Comparison of ENCODE assay signal across 12 cellular contexts in the genomic region with DNA sequence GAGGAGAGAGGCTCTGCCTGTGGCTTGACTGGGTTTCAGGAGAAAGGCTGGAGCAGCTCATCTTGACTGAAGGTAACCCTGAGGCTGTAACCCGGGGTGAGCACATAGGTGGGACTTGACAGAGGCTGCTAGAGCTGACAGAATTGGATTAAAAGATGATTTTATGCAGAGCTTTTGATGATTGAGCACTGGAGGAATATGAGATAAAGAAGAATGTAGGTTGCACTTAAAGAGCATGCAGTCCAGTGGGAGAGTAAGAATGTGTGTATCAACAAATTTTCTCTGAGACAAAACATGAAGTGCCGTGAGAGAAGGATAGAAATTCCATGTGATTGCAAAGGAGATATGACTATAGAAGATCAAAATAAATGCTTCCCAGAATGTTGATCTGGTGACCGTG. TPM values are rescaled to one million over a fixed set of nuclear protein-coding genes. Genes with fewer than 3 reads are reported as not detected.
DNase-seq lines count a peak whose midpoint lies in the region; ATAC-seq and TF ChIP-seq lines count a peak whose summit lies in the region.
"Had no signal": no experiment of that assay in that cellular context is flagged by ENCODE, and none has a peak within 500 bp of the region (broad histone marks: within the 10 kb centered on the region; RNA-seq: fewer than 3 reads in every experiment).

No MANE protein-coding gene starts in this region.

- peaks cover 95% of the 10 kb centered on the region for H3K79me2 ChIP-seq in fibroblast of lung (ENCODE audit: control insufficient read depth, insufficient read depth, low read length)

- ATAC-seq in gastrocnemius medialis = peak in 1 of 2 donors; percentile 51
- ATAC-seq: CD8-positive, alpha-beta T cell had no signal

- peak overlapping the region; percentile 54 for H3K27ac Mint-ChIP-seq in Calu3 (ENCODE audit: unreplicated experiment)
- H3K27ac Mint-ChIP-seq: activated naive CD4-positive, alpha-beta T cell treated with anti-CD3 and anti-CD28 coated beads, Interleukin-2, amount 10 ng/mL, durations not matched to agents 7 days and 5 days; CD8-positive, alpha-beta T cell had no signal

- no TSS peak for BruUV-seq in Calu3 (replicated peaks; lab: Mats Ljungman, UMichigan)

- intact Hi-C loops in Calu3 (cut with micrococcal nuclease; ENCODE audit: unreplicated experiment) (loop anchor here (10.0 kb wide), 1 partner anchor 196 kb away; no protein-coding TSS in a partner anchor), gastrocnemius medialis (cut with DNase I; ENCODE audit: low total_unique reads) (no loop called here)

- H3K9me3 Mint-ChIP-seq in Calu3 (ENCODE audit: low read depth, unreplicated experiment) = no peaks in the 10 kb centered on the region
- H3K9me3 Mint-ChIP-seq: activated naive CD4-positive, alpha-beta T cell treated with anti-CD3 and anti-CD28 coated beads, Interleukin-2, amount 10 ng/mL, durations not matched to agents 7 days and 5 days; CD8-positive, alpha-beta T cell had no signal

- H3K4me1 Mint-ChIP-seq in Calu3 (ENCODE audit: low read depth, unreplicated experiment) = peaks cover 90% of the 10 kb centered on the region
- H3K4me1 Mint-ChIP-seq: activated naive CD4-positive, alpha-beta T cell treated with anti-CD3 and anti-CD28 coated beads, Interleukin-2, amount 10 ng/mL, durations not matched to agents 7 days and 5 days had no signal

- peaks cover 73% of the 10 kb centered on the region for H3K36me3 Mint-ChIP-seq in Calu3 (ENCODE audit: insufficient read depth, unreplicated experiment)
- H3K36me3 Mint-ChIP-seq: activated naive CD4-positive, alpha-beta T cell treated with anti-CD3 and anti-CD28 coated beads, Interleukin-2, amount 10 ng/mL, durations not matched to agents 7 days and 5 days; CD8-positive, alpha-beta T cell had no signal

- TF ChIP-seq POLR2A in gastrocnemius medialis (IDR thresholded peaks at IDR 0.05) = no peak

- H3K9me3 ChIP-seq in SJCRH30 (replicated peaks) = no peaks in the 10 kb centered on the region
- no peaks in the 10 kb centered on the region for H3K9me3 ChIP-seq in fibroblast of lung (ENCODE audit: control insufficient read depth, insufficient read depth, low read depth, low read length)
- H3K9me3 ChIP-seq in gastrocnemius medialis = no peaks in the 10 kb centered on the region
- H3K9me3 ChIP-seq: neutrophil had no signal

- peaks cover 3% of the 10 kb centered on the region for H4K20me1 ChIP-seq in fibroblast of lung (ENCODE audit: control insufficient read depth, extremely low read depth, insufficient read depth, low read length)

- H3K4me3 Mint-ChIP-seq in Calu3 (ENCODE audit: low read depth, unreplicated experiment) = no peak overlapping the region
- H3K4me3 Mint-ChIP-seq: activated naive CD4-positive, alpha-beta T cell treated with anti-CD3 and anti-CD28 coated beads, Interleukin-2, amount 10 ng/mL, durations not matched to agents 7 days and 5 days; CD8-positive, alpha-beta T cell had no signal

- TF ChIP-seq CTCF in Calu3 (IDR thresholded peaks at IDR 0.05; ENCODE audit: unreplicated experiment) (no peak), fibroblast of lung (conservative IDR thresholded peaks at IDR 0.05 in 1 of 2, IDR thresholded peaks at IDR 0.05 in 1 of 2; ENCODE audit: low read depth in 1 of 2, low read length in 2 of 2) (no peak), gastrocnemius medialis (IDR thresholded peaks at IDR 0.05 in 4 of 5, conservative IDR thresholded peaks at IDR 0.05 in 1 of 5) (no peak)

- peak overlapping the region; percentile 65 for H3K27ac ChIP-seq in SJCRH30
- peak overlapping the region; percentile 57 for H3K27ac ChIP-seq in fibroblast of lung (ENCODE audit: insufficient read depth, low read length)
- H3K27ac ChIP-seq in gastrocnemius medialis = peak overlapping the region; percentile 51 to 72 (median 64)
- H3K27ac ChIP-seq: neutrophil, PC-9 had no signal

- peaks cover 20% of the 10 kb centered on the region for H3K4me1 ChIP-seq in SJCRH30
- H3K4me1 ChIP-seq in fibroblast of lung (ENCODE audit: control insufficient read depth, extremely low read depth, insufficient read depth, low read length) = peaks cover 32% of the 10 kb centered on the region
- H3K4me1 ChIP-seq in gastrocnemius medialis = peaks cover 64 to 68% of the 10 kb centered on the region in 2 donors

- peak overlapping the region; percentile 13 for H3K4me2 ChIP-seq in fibroblast of lung (ENCODE audit: extremely low read depth, insufficient read depth, low read length)
- H3K4me2 ChIP-seq: PC-9 had no signal

- no peak overlapping the region for H3K9ac ChIP-seq in fibroblast of lung (ENCODE audit: insufficient read depth, low read length)

- CTCF ChIA-PET in Calu3 (lab: Charles Lee) = no interaction called here

- H3K4me3 ChIP-seq in SJCRH30 (no peak overlapping the region), fibroblast of lung (replicated peaks in 1 of 4; ENCODE audit: control extremely low read depth in 1 of 4, insufficient read depth in 1 of 4, low read depth in 3 of 4, low read length in 4 of 4) (no peak overlapping the region), gastrocnemius medialis (peak overlapping the region in 2 of 4 donors; percentile 0 to 7)
- H3K4me3 ChIP-seq: PC-9 had no signal

- DNase-seq in Calu3 = no peak
- DNase-seq in SJCRH30 = no peak
- DNase-seq in fibroblast of lung (ENCODE audit: low read depth in 2 of 2) = peak in 1 of 2 donors; percentile 56
- no peak for DNase-seq in gastrocnemius medialis
- no peak for DNase-seq in activated CD4-positive, alpha-beta T cell treated with anti-CD3 and anti-CD28 coated beads, Interleukin-2, amount 50 U/mL, for 4 hours
- DNase-seq in GOT3 (lab: John Stamatoyannopoulos, UW) = no peak
- no peak for DNase-seq in DMS 273 treated with DMSO at 0.1 percent for 48 hours (lab: John Stamatoyannopoulos, UW)
- DNase-seq in T-helper 2 cell = no peak
- DNase-seq: activated naive CD4-positive, alpha-beta T cell treated with anti-CD3 and anti-CD28 coated beads, Interleukin-2, amount 10 ng/mL, durations not matched to agents 7 days and 5 days; CD8-positive, alpha-beta T cell; PC-9 had no signal

- H3K27me3 ChIP-seq in SJCRH30 = no peaks in the 10 kb centered on the region
- H3K27me3 ChIP-seq in fibroblast of lung (ENCODE audit: control insufficient read depth, insufficient read depth, low read length) = no peaks in the 10 kb centered on the region
- no peaks in the 10 kb centered on the region for H3K27me3 ChIP-seq in gastrocnemius medialis
- H3K27me3 ChIP-seq: neutrophil had no signal

- H3K36me3 ChIP-seq in SJCRH30 = peaks cover 2% of the 10 kb centered on the region; the same call in 1 of the 2 replicates
- H3K36me3 ChIP-seq in fibroblast of lung (ENCODE audit: control insufficient read depth, insufficient read depth, low read length) = no peaks in the 10 kb centered on the region
- H3K36me3 ChIP-seq in gastrocnemius medialis = no peaks in the 10 kb centered on the region
- H3K36me3 ChIP-seq: neutrophil had no signal

- no peak overlapping the region for H2AFZ ChIP-seq in fibroblast of lung (ENCODE audit: low read length)
- H2AFZ ChIP-seq: PC-9 had no signal

- in situ Hi-C loops in gastrocnemius medialis (cut with MboI; ENCODE audit: low sequenced_read_pairs in 4 of 4) = no loop called here

- no peaks in the 10 kb centered on the region for H3K27me3 Mint-ChIP-seq in Calu3 (ENCODE audit: unreplicated experiment)

RNA-seq across cellular contexts. Expression of gene LAMC1, which starts 17.4 kb away (rescaled TPM):
- 368 and 579 TPM in 2 replicates for total RNA-seq in Calu3 (2022)
- 122 and 123 TPM in 2 replicates for total RNA-seq in SJCRH30 (2014; rRNA removed; shearing (Covaris generic))
- total RNA-seq in fibroblast of lung = 408 and 477 TPM in 2 replicates
- polyA plus RNA-seq in fibroblast of lung = 270 and 604 TPM in 2 replicates
- 171 and 508 TPM in 2 replicates for polyA plus RNA-seq in fibroblast of lung (2012)
- polyA minus RNA-seq in fibroblast of lung (ENCODE audit: low replicate concordance) = 458 and 626 TPM in 2 replicates
- total RNA-seq in gastrocnemius medialis = 100 to 1,000 TPM in 3 of 4 donors, 10 to 100 TPM in 1; 96.1 to 161 (median 135) TPM
